ENCODE assay signal across 8 cellular contexts in genomic region chr7:76314042-76314721, GRCh38. TPM values are rescaled to one million over a fixed set of nuclear protein-coding genes. Genes with fewer than 3 reads are reported as not detected.
DNase-seq lines count a peak whose midpoint lies in the region; ATAC-seq and TF ChIP-seq lines count a peak whose summit lies in the region.

No MANE protein-coding gene starts in this region.

- H3K36me3 ChIP-seq in BE2C: no peaks in the 10 kb centered on the region

- peaks cover 16% of the 10 kb centered on the region for H3K4me1 ChIP-seq in BE2C

- H3K4me3 ChIP-seq in BE2C (ENCODE audit: low read depth, low read length) (no peak overlapping the region), HL-60 (replicated peaks; ENCODE audit: insufficient read depth, low read length) (no peak overlapping the region), lower leg skin (ENCODE audit: low read depth, poor library complexity, severe bottlenecking) (no peak overlapping the region)

- peak; percentile 100 for TF ChIP-seq CTCF in BE2C (IDR thresholded peaks at IDR 0.05; ENCODE audit: low read depth, low read length)
- peak; percentile 99 for TF ChIP-seq CTCF in HL-60 (IDR thresholded peaks at IDR 0.05; ENCODE audit: insufficient read depth, low read length)
- peak in 2 of 3 donors; percentile 95 to 99 for TF ChIP-seq CTCF in lower leg skin (IDR thresholded peaks at IDR 0.05)

- peak; percentile 97 for DNase-seq in BE2C
- DNase-seq in HL-60 (ENCODE audit: low read depth in 1 of 2, low spot score in 1 of 2): peak; percentile 84 to 95
- peak; percentile 81 for DNase-seq in NCI-H748 treated with DMSO at 0.1 percent for 48 hours (lab: John Stamatoyannopoulos, UW)
- peak; percentile 93 to 96 for DNase-seq in activated CD4-positive, alpha-beta T cell treated with anti-CD3 and anti-CD28 coated beads, Interleukin-2, amount 50 U/mL, for 24 hours (ENCODE audit: low read depth in 1 of 2, low spot score in 1 of 2)
- DNase-seq in dedifferentiated amniotic fluid mesenchymal stem cell (ENCODE audit: extremely low spot score): peak; percentile 90
- peak; percentile 96 to 100 for DNase-seq in lower leg skin (ENCODE audit: low spot score in 2 of 2)
- DNase-seq in stimulated activated CD4-positive, alpha-beta T cell treated with anti-CD3 and anti-CD28 coated beads, TNF-alpha, amount 100 ng/mL, for 48 hours (ENCODE audit: low read depth in 3 of 3): peak; percentile 91 to 97 (median 96)

- TF ChIP-seq POLR2A in lower leg skin (IDR thresholded peaks at IDR 0.05): no peak

- WGBS in lower leg skin, 2 donors: 6 to 7% methylated on average over 14 to 15 of the region's 15 CpGs

- no peaks in the 10 kb centered on the region for H3K9me3 ChIP-seq in BE2C

- H3K27me3 ChIP-seq in BE2C (no peaks in the 10 kb centered on the region), HL-60 (ENCODE audit: insufficient read depth, poor library complexity, severe bottlenecking) (no peaks in the 10 kb centered on the region)

- intact Hi-C loops in lower leg skin (cut with DNase I; ENCODE audit: low total_unique reads): loop anchor here (2.0 kb wide), 1 partner anchor 129 kb away; no protein-coding TSS in a partner anchor

- peak; percentile 39 for ATAC-seq in GM19372 (IDR thresholded peaks at IDR 0.05; ENCODE audit: low read depth, unreplicated experiment)

- no peak overlapping the region for H3K27ac ChIP-seq in HL-60 (replicated peaks)

RNA-seq across cellular contexts. Expression of gene HSPB1, which starts 11.7 kb away (rescaled TPM):
- 659 TPM for polyA plus RNA-seq in BE2C (2012; ENCODE audit: insufficient read depth, insufficient read length, low read depth)
- total RNA-seq in lower leg skin: 1,000 to 10,000 TPM; 1,628 to 3,756 (median 2,658) TPM

RNA-seq across cellular contexts. Expression of gene YWHAG, which starts 44.6 kb away (rescaled TPM):
- polyA plus RNA-seq in BE2C (2012; ENCODE audit: insufficient read depth, insufficient read length, low read depth): 288 TPM
- 10 to 100 TPM; 46.5 to 64.5 (median 56.4) TPM for total RNA-seq in lower leg skin
